1 cellular context compared by ENCODE assay signal in genomic region chr9:99906403-99907207, GRCh38.
A peak's percentile ranks its signal among the peaks of the same experiment; 100 is the strongest.
TF ChIP-seq lines count a peak whose summit lies in the region.

Gene STX17, plus strand, starts transcription at chr9:99906654. Its CDS starts 8,586 bp downstream, at chr9:99915240.

TF ChIP-seq in HepG2, 621 proteins besides CTCF, POLR2A, EP300 and RAD21 (continued from another document and continues in another):
- TF ChIP-seq ZBED4 (CRISPR knock-in tag; IDR thresholded peaks at IDR 0.05; ENCODE audit: borderline replicate concordance) (no peak), ETS1 (CRISPR knock-in tag; IDR thresholded peaks at IDR 0.05) (no peak), ZNF326 (CRISPR knock-in tag; IDR thresholded peaks at IDR 0.05; ENCODE audit: borderline replicate concordance) (no peak), HOXA5 (CRISPR knock-in tag; IDR thresholded peaks at IDR 0.05) (peak; percentile 88), ZNF709 (CRISPR knock-in tag; IDR thresholded peaks at IDR 0.05) (peak; percentile 76; the same call in 1 of the 2 replicates), E2F5 (CRISPR knock-in tag; conservative IDR thresholded peaks at IDR 0.05) (no peak), ZSCAN25 (CRISPR knock-in tag; IDR thresholded peaks at IDR 0.05) (peak; percentile 36; the same call in 1 of the 2 replicates), BRCA1 (CRISPR knock-in tag; IDR thresholded peaks at IDR 0.05) (no peak), ZZZ3 (CRISPR knock-in tag; IDR thresholded peaks at IDR 0.05; ENCODE audit: borderline replicate concordance) (peak; percentile 84; the same call in 1 of the 2 replicates), ZNF83 (CRISPR knock-in tag; IDR thresholded peaks at IDR 0.05; ENCODE audit: borderline replicate concordance) (no peak), NBN (conservative IDR thresholded peaks at IDR 0.05) (no peak), MIER2 (CRISPR knock-in tag; IDR thresholded peaks at IDR 0.05) (no peak), IRF2 (CRISPR knock-in tag; IDR thresholded peaks at IDR 0.05) (peak; percentile 94), ZNF772 (CRISPR knock-in tag; IDR thresholded peaks at IDR 0.05) (peak; percentile 70; the same call in 1 of the 2 replicates), THAP9 (CRISPR knock-in tag; IDR thresholded peaks at IDR 0.05; ENCODE audit: borderline replicate concordance) (peak; percentile 70; the same call in 1 of the 2 replicates), ELF4 (CRISPR knock-in tag; IDR thresholded peaks at IDR 0.05; ENCODE audit: borderline replicate concordance) (no peak), THAP11 (CRISPR knock-in tag; IDR thresholded peaks at IDR 0.05) (peak; percentile 69), NFE2L2 (IDR thresholded peaks at IDR 0.05; ENCODE audit: low read length) (no peak), FOXC1 (CRISPR knock-in tag; IDR thresholded peaks at IDR 0.05; ENCODE audit: borderline replicate concordance) (no peak; the same call in none of the 2 replicates)
- TF ChIP-seq, protein P1, sequence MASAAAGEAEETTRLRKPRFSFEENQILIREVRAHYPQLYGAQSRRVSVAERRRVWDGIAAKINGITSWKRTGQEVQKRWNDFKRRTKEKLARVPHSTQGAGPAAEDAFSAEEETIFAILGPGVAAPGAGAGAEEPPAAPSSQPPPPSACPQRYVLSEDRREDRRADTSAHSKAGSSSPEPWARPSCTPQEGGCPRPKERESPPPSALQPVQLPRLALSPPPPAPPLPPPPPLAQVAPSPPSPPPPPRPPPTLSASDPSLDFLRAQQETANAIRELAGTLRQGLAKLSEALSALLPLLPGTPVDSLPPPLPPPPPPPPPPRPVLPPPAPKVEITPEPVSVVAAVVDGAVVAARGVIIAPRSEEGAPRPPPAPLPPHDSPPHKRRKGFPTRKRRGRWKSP (CRISPR knock-in tag; IDR thresholded peaks at IDR 0.05), result 0 out of 2 replicates have a peak, but pooled peaks have one; percentile 48
- TF ChIP-seq, protein P2, sequence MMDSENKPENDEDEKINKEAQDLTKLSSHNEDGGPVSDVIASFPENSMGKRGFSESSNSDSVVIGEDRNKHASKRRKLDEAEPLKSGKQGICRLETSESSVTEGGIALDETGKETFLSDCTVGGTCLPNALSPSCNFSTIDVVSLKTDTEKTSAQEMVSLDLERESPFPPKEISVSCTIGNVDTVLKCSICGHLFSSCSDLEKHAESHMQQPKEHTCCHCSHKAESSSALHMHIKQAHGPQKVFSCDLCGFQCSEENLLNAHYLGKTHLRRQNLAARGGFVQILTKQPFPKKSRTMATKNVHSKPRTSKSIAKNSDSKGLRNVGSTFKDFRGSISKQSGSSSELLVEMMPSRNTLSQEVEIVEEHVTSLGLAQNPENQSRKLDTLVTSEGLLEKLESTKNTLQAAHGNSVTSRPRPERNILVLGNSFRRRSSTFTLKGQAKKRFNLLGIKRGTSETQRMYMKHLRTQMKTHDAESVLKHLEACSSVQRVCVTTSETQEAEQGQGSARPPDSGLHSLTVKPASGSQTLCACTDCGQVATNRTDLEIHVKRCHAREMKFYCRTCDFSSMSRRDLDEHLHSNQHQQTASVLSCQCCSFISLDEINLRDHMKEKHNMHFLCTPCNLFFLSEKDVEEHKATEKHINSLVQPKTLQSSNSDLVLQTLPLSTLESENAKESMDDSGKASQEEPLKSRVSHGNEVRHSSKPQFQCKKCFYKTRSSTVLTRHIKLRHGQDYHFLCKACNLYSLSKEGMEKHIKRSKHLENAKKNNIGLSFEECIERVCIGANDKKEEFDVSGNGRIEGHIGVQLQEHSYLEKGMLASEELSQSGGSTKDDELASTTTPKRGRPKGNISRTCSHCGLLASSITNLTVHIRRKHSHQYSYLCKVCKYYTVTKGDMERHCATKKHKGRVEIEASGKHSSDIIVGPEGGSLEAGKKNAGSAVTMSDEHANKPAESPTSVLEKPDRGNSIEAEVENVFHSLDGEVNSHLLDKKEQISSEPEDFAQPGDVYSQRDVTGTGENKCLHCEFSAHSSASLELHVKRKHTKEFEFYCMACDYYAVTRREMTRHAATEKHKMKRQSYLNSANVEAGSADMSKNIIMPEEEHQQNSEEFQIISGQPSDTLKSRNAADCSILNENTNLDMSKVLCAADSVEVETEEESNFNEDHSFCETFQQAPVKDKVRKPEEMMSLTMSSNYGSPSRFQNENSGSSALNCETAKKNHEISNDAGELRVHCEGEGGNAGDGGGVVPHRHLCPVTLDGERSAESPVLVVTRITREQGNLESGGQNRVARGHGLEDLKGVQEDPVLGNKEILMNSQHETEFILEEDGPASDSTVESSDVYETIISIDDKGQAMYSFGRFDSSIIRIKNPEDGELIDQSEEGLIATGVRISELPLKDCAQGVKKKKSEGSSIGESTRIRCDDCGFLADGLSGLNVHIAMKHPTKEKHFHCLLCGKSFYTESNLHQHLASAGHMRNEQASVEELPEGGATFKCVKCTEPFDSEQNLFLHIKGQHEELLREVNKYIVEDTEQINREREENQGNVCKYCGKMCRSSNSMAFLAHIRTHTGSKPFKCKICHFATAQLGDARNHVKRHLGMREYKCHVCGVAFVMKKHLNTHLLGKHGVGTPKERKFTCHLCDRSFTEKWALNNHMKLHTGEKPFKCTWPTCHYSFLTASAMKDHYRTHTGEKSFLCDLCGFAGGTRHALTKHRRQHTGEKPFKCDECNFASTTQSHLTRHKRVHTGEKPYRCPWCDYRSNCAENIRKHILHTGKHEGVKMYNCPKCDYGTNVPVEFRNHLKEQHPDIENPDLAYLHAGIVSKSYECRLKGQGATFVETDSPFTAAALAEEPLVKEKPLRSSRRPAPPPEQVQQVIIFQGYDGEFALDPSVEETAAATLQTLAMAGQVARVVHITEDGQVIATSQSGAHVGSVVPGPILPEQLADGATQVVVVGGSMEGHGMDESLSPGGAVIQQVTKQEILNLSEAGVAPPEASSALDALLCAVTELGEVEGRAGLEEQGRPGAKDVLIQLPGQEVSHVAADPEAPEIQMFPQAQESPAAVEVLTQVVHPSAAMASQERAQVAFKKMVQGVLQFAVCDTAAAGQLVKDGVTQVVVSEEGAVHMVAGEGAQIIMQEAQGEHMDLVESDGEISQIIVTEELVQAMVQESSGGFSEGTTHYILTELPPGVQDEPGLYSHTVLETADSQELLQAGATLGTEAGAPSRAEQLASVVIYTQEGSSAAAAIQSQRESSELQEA (CRISPR knock-in tag; IDR thresholded peaks at IDR 0.05; ENCODE audit: not compliant biosample characterization), result peak; percentile 63
- TF ChIP-seq, protein P3, sequence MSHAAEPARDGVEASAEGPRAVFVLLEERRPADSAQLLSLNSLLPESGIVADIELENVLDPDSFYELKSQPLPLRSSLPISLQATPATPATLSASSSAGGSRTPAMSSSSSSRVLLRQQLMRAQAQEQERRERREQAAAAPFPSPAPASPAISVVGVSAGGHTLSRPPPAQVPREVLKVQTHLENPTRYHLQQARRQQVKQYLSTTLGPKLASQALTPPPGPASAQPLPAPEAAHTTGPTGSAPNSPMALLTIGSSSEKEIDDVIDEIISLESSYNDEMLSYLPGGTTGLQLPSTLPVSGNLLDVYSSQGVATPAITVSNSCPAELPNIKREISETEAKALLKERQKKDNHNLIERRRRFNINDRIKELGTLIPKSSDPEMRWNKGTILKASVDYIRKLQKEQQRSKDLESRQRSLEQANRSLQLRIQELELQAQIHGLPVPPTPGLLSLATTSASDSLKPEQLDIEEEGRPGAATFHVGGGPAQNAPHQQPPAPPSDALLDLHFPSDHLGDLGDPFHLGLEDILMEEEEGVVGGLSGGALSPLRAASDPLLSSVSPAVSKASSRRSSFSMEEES (CRISPR knock-in tag; IDR thresholded peaks at IDR 0.05), result peak; percentile 61; the same call in 1 of the 2 replicates
- TF ChIP-seq, protein P4, sequence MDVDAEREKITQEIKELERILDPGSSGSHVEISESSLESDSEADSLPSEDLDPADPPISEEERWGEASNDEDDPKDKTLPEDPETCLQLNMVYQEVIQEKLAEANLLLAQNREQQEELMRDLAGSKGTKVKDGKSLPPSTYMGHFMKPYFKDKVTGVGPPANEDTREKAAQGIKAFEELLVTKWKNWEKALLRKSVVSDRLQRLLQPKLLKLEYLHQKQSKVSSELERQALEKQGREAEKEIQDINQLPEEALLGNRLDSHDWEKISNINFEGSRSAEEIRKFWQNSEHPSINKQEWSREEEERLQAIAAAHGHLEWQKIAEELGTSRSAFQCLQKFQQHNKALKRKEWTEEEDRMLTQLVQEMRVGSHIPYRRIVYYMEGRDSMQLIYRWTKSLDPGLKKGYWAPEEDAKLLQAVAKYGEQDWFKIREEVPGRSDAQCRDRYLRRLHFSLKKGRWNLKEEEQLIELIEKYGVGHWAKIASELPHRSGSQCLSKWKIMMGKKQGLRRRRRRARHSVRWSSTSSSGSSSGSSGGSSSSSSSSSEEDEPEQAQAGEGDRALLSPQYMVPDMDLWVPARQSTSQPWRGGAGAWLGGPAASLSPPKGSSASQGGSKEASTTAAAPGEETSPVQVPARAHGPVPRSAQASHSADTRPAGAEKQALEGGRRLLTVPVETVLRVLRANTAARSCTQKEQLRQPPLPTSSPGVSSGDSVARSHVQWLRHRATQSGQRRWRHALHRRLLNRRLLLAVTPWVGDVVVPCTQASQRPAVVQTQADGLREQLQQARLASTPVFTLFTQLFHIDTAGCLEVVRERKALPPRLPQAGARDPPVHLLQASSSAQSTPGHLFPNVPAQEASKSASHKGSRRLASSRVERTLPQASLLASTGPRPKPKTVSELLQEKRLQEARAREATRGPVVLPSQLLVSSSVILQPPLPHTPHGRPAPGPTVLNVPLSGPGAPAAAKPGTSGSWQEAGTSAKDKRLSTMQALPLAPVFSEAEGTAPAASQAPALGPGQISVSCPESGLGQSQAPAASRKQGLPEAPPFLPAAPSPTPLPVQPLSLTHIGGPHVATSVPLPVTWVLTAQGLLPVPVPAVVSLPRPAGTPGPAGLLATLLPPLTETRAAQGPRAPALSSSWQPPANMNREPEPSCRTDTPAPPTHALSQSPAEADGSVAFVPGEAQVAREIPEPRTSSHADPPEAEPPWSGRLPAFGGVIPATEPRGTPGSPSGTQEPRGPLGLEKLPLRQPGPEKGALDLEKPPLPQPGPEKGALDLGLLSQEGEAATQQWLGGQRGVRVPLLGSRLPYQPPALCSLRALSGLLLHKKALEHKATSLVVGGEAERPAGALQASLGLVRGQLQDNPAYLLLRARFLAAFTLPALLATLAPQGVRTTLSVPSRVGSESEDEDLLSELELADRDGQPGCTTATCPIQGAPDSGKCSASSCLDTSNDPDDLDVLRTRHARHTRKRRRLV (CRISPR knock-in tag; IDR thresholded peaks at IDR 0.05), result peak; percentile 84; the same call in 1 of the 2 replicates
- TF ChIP-seq, protein P5, sequence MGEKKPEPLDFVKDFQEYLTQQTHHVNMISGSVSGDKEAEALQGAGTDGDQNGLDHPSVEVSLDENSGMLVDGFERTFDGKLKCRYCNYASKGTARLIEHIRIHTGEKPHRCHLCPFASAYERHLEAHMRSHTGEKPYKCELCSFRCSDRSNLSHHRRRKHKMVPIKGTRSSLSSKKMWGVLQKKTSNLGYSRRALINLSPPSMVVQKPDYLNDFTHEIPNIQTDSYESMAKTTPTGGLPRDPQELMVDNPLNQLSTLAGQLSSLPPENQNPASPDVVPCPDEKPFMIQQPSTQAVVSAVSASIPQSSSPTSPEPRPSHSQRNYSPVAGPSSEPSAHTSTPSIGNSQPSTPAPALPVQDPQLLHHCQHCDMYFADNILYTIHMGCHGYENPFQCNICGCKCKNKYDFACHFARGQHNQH (CRISPR knock-in tag; IDR thresholded peaks at IDR 0.05), result peak; percentile 62; the same call in 1 of the 2 replicates
